Comparison of ENCODE assay signal across 1 cellular context in genomic region chr1:17494114-17494729, GRCh38.
TF ChIP-seq lines count a peak whose summit lies in the region.

No MANE protein-coding gene starts in this region.

TF ChIP-seq in K562, 482 proteins besides CTCF, POLR2A, EP300 and RAD21 (continued from another document and continues in another):
- TF ChIP-seq ZNF518B (CRISPR knock-in tag; IDR thresholded peaks at IDR 0.05) (no peak), PCBP1 (IDR thresholded peaks at IDR 0.05; ENCODE audit: low read depth, low read length, poor library complexity, severe bottlenecking) (no peak), ZNF134 (CRISPR knock-in tag; conservative IDR thresholded peaks at IDR 0.05) (no peak), ZNF644 (tag; IDR thresholded peaks at IDR 0.05; ENCODE audit: low read depth) (no peak), PHB2 (IDR thresholded peaks at IDR 0.05; ENCODE audit: low read depth) (no peak), JUND (IDR thresholded peaks at IDR 0.05; ENCODE audit: borderline replicate concordance, low read depth, low read length) (peak; percentile 98), JUND (tag; IDR thresholded peaks at IDR 0.05; ENCODE audit: borderline replicate concordance, low read depth, low read length) (peak; percentile 95), IFI16 (CRISPR knock-in tag; IDR thresholded peaks at IDR 0.05) (no peak), PYGO2 (tag; IDR thresholded peaks at IDR 0.05) (no peak), FOXM1 (IDR thresholded peaks at IDR 0.05; ENCODE audit: low read depth) (peak; percentile 22; the same call in 1 of the 2 replicates), FOXM1 (CRISPR knock-in tag; IDR thresholded peaks at IDR 0.05; ENCODE audit: low read depth) (no peak), KLF1 (tag; IDR thresholded peaks at IDR 0.05) (no peak), PRPF4 (IDR thresholded peaks at IDR 0.05; ENCODE audit: insufficient read depth, low read depth, low read length, poor library complexity, severe bottlenecking) (no peak), CHD1 (IDR thresholded peaks at IDR 0.05; ENCODE audit: low read length) (no peak), EWSR1 (IDR thresholded peaks at IDR 0.05; ENCODE audit: borderline replicate concordance, low read depth, partially characterized antibody) (no peak), CBFB (CRISPR knock-in tag; IDR thresholded peaks at IDR 0.05) (0 out of 2 replicates have a peak, but pooled peaks have one; percentile 41), CHAMP1 (IDR thresholded peaks at IDR 0.05) (0 out of 2 replicates have a peak, but pooled peaks have one; percentile 61), GATA2 (CRISPR knock-in tag; IDR thresholded peaks at IDR 0.05) (peak; percentile 22; the same call in 1 of the 2 replicates), ZNF778 (CRISPR knock-in tag; IDR thresholded peaks at IDR 0.05) (no peak), BCLAF1 (IDR thresholded peaks at IDR 0.05; ENCODE audit: borderline replicate concordance in 1 of 2, control insufficient read depth in 1 of 2, low read depth in 2 of 2, low read length in 1 of 2) (no peak), SP1 (CRISPR knock-in tag; IDR thresholded peaks at IDR 0.05) (no peak), GABPB1 (CRISPR knock-in tag; IDR thresholded peaks at IDR 0.05) (peak; percentile 59; the same call in 1 of the 2 replicates), CBX8 (IDR thresholded peaks at IDR 0.05; ENCODE audit: borderline replicate concordance, extremely low read depth, low read depth, low read length, poor library complexity, severe bottlenecking) (no peak), NRF1 (conservative IDR thresholded peaks at IDR 0.05 in 1 of 2, IDR thresholded peaks at IDR 0.05 in 1 of 2) (peak; percentile 46 to 55), WHSC1 (IDR thresholded peaks at IDR 0.05; ENCODE audit: low read length) (no peak), ZNF76 (CRISPR knock-in tag; IDR thresholded peaks at IDR 0.05; ENCODE audit: borderline replicate concordance) (no peak), NR1H2 (CRISPR knock-in tag; IDR thresholded peaks at IDR 0.05) (0 out of 2 replicates have a peak, but pooled peaks have one; percentile 40), ARID3B (CRISPR knock-in tag; IDR thresholded peaks at IDR 0.05; ENCODE audit: borderline replicate concordance) (no peak), ZNF785 (CRISPR knock-in tag; IDR thresholded peaks at IDR 0.05) (no peak), NR2C1 (IDR thresholded peaks at IDR 0.05) (no peak), NR2C1 (tag; IDR thresholded peaks at IDR 0.05) (no peak), RFX7 (CRISPR knock-in tag; IDR thresholded peaks at IDR 0.05) (no peak), HBP1 (CRISPR knock-in tag; IDR thresholded peaks at IDR 0.05) (no peak), IRF9 (tag; IDR thresholded peaks at IDR 0.05) (no peak), SREBF1 (IDR thresholded peaks at IDR 0.05; ENCODE audit: borderline replicate concordance, low read depth, low read length) (no peak), ESRRA (IDR thresholded peaks at IDR 0.05; ENCODE audit: borderline replicate concordance, low read depth) (peak; percentile 60; the same call in 1 of the 2 replicates), NEUROD1 (IDR thresholded peaks at IDR 0.05; ENCODE audit: borderline replicate concordance, low read depth, low read length, partially characterized antibody) (no peak), TSC22D4 (tag; IDR thresholded peaks at IDR 0.05) (no peak), ZNF766 (CRISPR knock-in tag; conservative IDR thresholded peaks at IDR 0.05) (no peak), ZKSCAN3 (CRISPR knock-in tag; IDR thresholded peaks at IDR 0.05) (no peak), RBM15 (IDR thresholded peaks at IDR 0.05; ENCODE audit: insufficient read depth, low read length) (no peak), RBM14 (IDR thresholded peaks at IDR 0.05; ENCODE audit: borderline replicate concordance, insufficient read depth, low read depth, low read length) (no peak), ZNF551 (CRISPR knock-in tag; IDR thresholded peaks at IDR 0.05) (no peak), GABPB2 (CRISPR knock-in tag; conservative IDR thresholded peaks at IDR 0.05) (no peak), TAF7 (tag; IDR thresholded peaks at IDR 0.05) (no peak), SIRT6 (IDR thresholded peaks at IDR 0.05; ENCODE audit: low read depth, low read length) (no peak), TEAD4 (IDR thresholded peaks at IDR 0.05; ENCODE audit: low read length) (peak; percentile 50; the same call in 1 of the 2 replicates), TEAD4 (CRISPR knock-in tag; IDR thresholded peaks at IDR 0.05; ENCODE audit: borderline replicate concordance) (no peak), E2F8 (IDR thresholded peaks at IDR 0.05; ENCODE audit: low read depth, partially characterized antibody) (no peak), THRB (CRISPR knock-in tag; conservative IDR thresholded peaks at IDR 0.05) (no peak), ATF7 (IDR thresholded peaks at IDR 0.05) (peak; percentile 71), ZNF584 (CRISPR knock-in tag; IDR thresholded peaks at IDR 0.05; ENCODE audit: low read depth) (no peak), E2F3 (CRISPR knock-in tag; IDR thresholded peaks at IDR 0.05) (no peak), ASH1L (IDR thresholded peaks at IDR 0.05; ENCODE audit: borderline replicate concordance, low read depth, partially characterized antibody) (no peak)
